Comparison of ENCODE assay signal across 25 cellular contexts in genomic region chr1:99554727-99555126, GRCh38.
"Had no signal": no experiment of that assay in that cellular context is flagged by ENCODE, and none has a peak within 500 bp of the region (broad histone marks: within the 10 kb centered on the region; RNA-seq: fewer than 3 reads in every experiment).

No MANE protein-coding gene starts in this region.

- H3K4me1 ChIP-seq: ascending aorta had no signal

- FAIRE-seq: TTC549 had no signal

- H3K4me3 ChIP-seq: ascending aorta had no signal

- H3K27me3 ChIP-seq: ascending aorta had no signal

- H3K9me3 ChIP-seq: ascending aorta had no signal

- H3K36me3 ChIP-seq: ascending aorta had no signal

- DNase-seq: activated B cell treated with CpG ODN at 0.5 μM for 24 hours; activated CD4-positive, alpha-beta memory T cell treated with anti-CD3 and anti-CD28 coated beads for 36 hours; activated CD4-positive, alpha-beta T cell treated with anti-CD3 and anti-CD28 coated beads for 4 hours; activated CD4-positive, alpha-beta T cell treated with anti-CD3 and anti-CD28 coated beads, Interleukin-2, amount 10 ng/mL, durations not matched to agents 24 days and 14 days; activated CD4-positive, alpha-beta T cell treated with anti-CD3 and anti-CD28 coated beads, Interleukin-2, amount 50 U/mL, for 1 hour; activated CD4-positive, alpha-beta T cell treated with anti-CD3 and anti-CD28 coated beads, Interleukin-2, amount 50 U/mL, for 4 hours; activated CD4-positive, CD25-positive, alpha-beta regulatory T cell treated with anti-CD3 and anti-CD28 coated beads, Interleukin-2, amount 50 U/mL, for 72 hours; activated CD8-positive, alpha-beta memory T cell treated with anti-CD3 and anti-CD28 coated beads, Interleukin-2, amount 50 U/mL, for 4 hours; activated CD8-positive, alpha-beta T cell treated with anti-CD3 and anti-CD28 coated beads for 36 hours; activated effector memory CD4-positive, alpha-beta T cell treated with Interleukin-2 at 50 U/mL for 16 hours; activated gamma-delta T cell; activated naive CD4-positive, alpha-beta T cell treated with anti-CD3 and anti-CD28 coated beads for 36 hours; activated naive CD8-positive, alpha-beta T cell treated with anti-CD3 and anti-CD28 coated beads, Interleukin-2, amount 10 ng/mL, durations not matched to agents 7 days and 5 days; activated naive CD8-positive, alpha-beta T cell treated with anti-CD3 and anti-CD28 coated beads, Interleukin-2, amount 50 U/mL, for 24 hours; activated T-cell treated with anti-CD3 and anti-CD28 coated beads, Interleukin-2, amount 50 U/mL, for 24 hours; activated T-cell treated with anti-CD3 and anti-CD28 coated beads, Interleukin-2, amount 50 U/mL, for 48 hours; amygdala; anterior cingulate cortex; central memory CD4-positive, alpha-beta T cell; T-helper 1 cell; T-helper 2 cell; T-helper 9 cell had no signal

- ATAC-seq: activated CD8-positive, alpha-beta T cell treated with anti-CD3 and anti-CD28 coated beads for 36 hours; activated naive CD8-positive, alpha-beta T cell treated with anti-CD3 and anti-CD28 coated beads, Interleukin-2, amount 50 U/mL, for 24 hours had no signal

- H3K27ac ChIP-seq: ascending aorta, VCaP had no signal
